Comparison of ENCODE assay signal across 20 cellular contexts in genomic region chr14:77601846-77602609, GRCh38. TPM values are rescaled to one million over a fixed set of nuclear protein-coding genes. Genes with fewer than 3 reads are reported as not detected.
A peak's percentile ranks its signal among the peaks of the same experiment; 100 is the strongest.
DNase-seq lines count a peak whose midpoint lies in the region; ATAC-seq and TF ChIP-seq lines count a peak whose summit lies in the region.
"Had no signal": no experiment of that assay in that cellular context is flagged by ENCODE, and none has a peak within 500 bp of the region (broad histone marks: within the 10 kb centered on the region; RNA-seq: fewer than 3 reads in every experiment).

No MANE protein-coding gene starts in this region.

- H3K27me3 ChIP-seq in CD4-positive, alpha-beta T cell (ENCODE audit: control insufficient read depth, insufficient read depth, low read length): no peaks in the 10 kb centered on the region
- no peaks in the 10 kb centered on the region for H3K27me3 ChIP-seq in IMR-90 (ENCODE audit: control insufficient read depth, insufficient read depth, low read length)

- TF ChIP-seq RAD21 in IMR-90 (IDR thresholded peaks at IDR 0.05; ENCODE audit: low read length): no peak

- H3K36me3 Mint-ChIP-seq in CD4-positive, alpha-beta T cell (ENCODE audit: low read depth): peaks cover 8% of the 10 kb centered on the region
- no peaks in the 10 kb centered on the region for H3K36me3 Mint-ChIP-seq in chondrocyte (ENCODE audit: low read depth)
- no peaks in the 10 kb centered on the region for H3K36me3 Mint-ChIP-seq in naive B cell

- BruUV-seq in IMR-90 (replicated peaks; lab: Mats Ljungman, UMichigan): no TSS peak

- in situ Hi-C loops in IMR-90 (cut with MboI; ENCODE audit: low sequenced_read_pairs): no loop called here

- no peak for ATAC-seq in CD4-positive, alpha-beta T cell (ENCODE audit: poor library complexity)
- ATAC-seq in IMR-90 (ENCODE audit: low read depth) (no peak), naive B cell (ENCODE audit: low read depth in 2 of 2) (no peak)
- ATAC-seq: GM23338, left colon had no signal

- no peak overlapping the region for H2BK5ac ChIP-seq in IMR-90 (ENCODE audit: low read depth, low read length, poor library complexity, severe bottlenecking)

- H3K4ac ChIP-seq in IMR-90 (ENCODE audit: low read depth, low read length): no peak overlapping the region

- no peak overlapping the region for H3K4me3 ChIP-seq in IMR-90 (ENCODE audit: insufficient read depth, low read depth, low read length)
- H3K4me3 ChIP-seq: GM23338, SK-N-MC had no signal

- no peak overlapping the region for H2BK15ac ChIP-seq in IMR-90 (ENCODE audit: low read depth, low read length)

- H3K4me3 Mint-ChIP-seq in CD4-positive, alpha-beta T cell: no peak overlapping the region
- H3K4me3 Mint-ChIP-seq in chondrocyte (ENCODE audit: unreplicated experiment) (no peak overlapping the region), naive B cell (no peak overlapping the region)
- H3K4me3 Mint-ChIP-seq: GM23338 had no signal

- 100% methylated on average over 9 of the region's 12 CpGs; no CpG with 5 or more reads in 1 of the 2 experiments for WGBS in IMR-90 (ENCODE audit: extremely low coverage in 2 of 2, insufficient read length in 1 of 2), 2 experiments

- TF ChIP-seq CTCF in CD4-positive, alpha-beta T cell (IDR thresholded peaks at IDR 0.05): no peak
- TF ChIP-seq CTCF in IMR-90 (conservative IDR thresholded peaks at IDR 0.05; ENCODE audit: low read depth, low read length) (no peak), chondrocyte (IDR thresholded peaks at IDR 0.05) (no peak)

- no peak overlapping the region for H3K9ac ChIP-seq in IMR-90 (ENCODE audit: low read depth, low read length)
- H3K9ac ChIP-seq: parathyroid adenoma had no signal

- H2AFZ ChIP-seq in IMR-90 (replicated peaks; ENCODE audit: low read length, poor library complexity): no peak overlapping the region
- H2AFZ ChIP-seq: GM23338, parathyroid adenoma had no signal

- peaks cover 70% of the 10 kb centered on the region for H3K4me1 Mint-ChIP-seq in CD4-positive, alpha-beta T cell (ENCODE audit: low read depth)
- H3K4me1 Mint-ChIP-seq in chondrocyte (ENCODE audit: low read depth): peaks cover 48% of the 10 kb centered on the region
- peaks cover 38 to 91% (median 58%) of the 10 kb centered on the region in 3 donors for H3K4me1 Mint-ChIP-seq in naive B cell

- H3K4me2 ChIP-seq in IMR-90 (ENCODE audit: low read depth, low read length): no peak overlapping the region
- H3K4me2 ChIP-seq: GM23338 had no signal

- H3K27ac ChIP-seq in CD4-positive, alpha-beta T cell (ENCODE audit: low read depth, low read length): no peak overlapping the region
- no peak overlapping the region for H3K27ac ChIP-seq in IMR-90 (ENCODE audit: insufficient read depth, low read length)
- H3K27ac ChIP-seq: parathyroid adenoma, SK-N-MC had no signal

- H3K23ac ChIP-seq in IMR-90 (ENCODE audit: low read depth, low read length): no peak overlapping the region

- CTCF ChIA-PET in CD4-positive, alpha-beta T cell (lab: Charles Lee): no interaction called here
- CTCF ChIA-PET in IMR-90 (lab: Yijun Ruan, JAX): interaction anchor here (0.5 to 2.0 kb wide), 2 partner anchors 10 to 21 kb away, joined by 5 read pairs; no protein-coding TSS in a partner anchor

- H4K8ac ChIP-seq in IMR-90 (ENCODE audit: low read depth in 2 of 2, low read length in 2 of 2): no peak overlapping the region

- TF ChIP-seq POLR2A in IMR-90 (IDR thresholded peaks at IDR 0.05; ENCODE audit: low read depth, low read length): no peak

- H3K9me1 ChIP-seq in IMR-90 (ENCODE audit: insufficient read depth, low read length): peaks cover 26% of the 10 kb centered on the region

- H4K20me1 ChIP-seq in IMR-90 (ENCODE audit: insufficient read depth, low read length): peaks cover 46% of the 10 kb centered on the region

- H3K56ac ChIP-seq in IMR-90 (ENCODE audit: extremely low read depth, insufficient read depth, low read length): no peak overlapping the region

- no peak overlapping the region; the same call in 1 of the 2 replicates for H3K14ac ChIP-seq in IMR-90 (replicated peaks; ENCODE audit: low read depth, low read length)

- DNase-seq in CD4-positive, alpha-beta T cell: no peak
- DNase-seq in IMR-90 (no peak), chondrocyte (ENCODE audit: low spot score) (no peak), naive B cell (no peak), SKM-1 treated with dmso at 0.1 percent for 144 hours (lab: John Stamatoyannopoulos, UW; ENCODE audit: unreplicated experiment) (no peak), HPDE6-E6E7 (ENCODE audit: extremely low spot score) (no peak), dermis blood vessel endothelial cell (no peak)
- no peak for DNase-seq in stimulated activated CD8-positive, alpha-beta memory T cell treated with anti-CD3 and anti-CD28 coated beads, Interleukin-4, amount 100 ng/mL, for 48 hours
- DNase-seq: activated CD4-positive, alpha-beta T cell treated with anti-CD3 and anti-CD28 coated beads, Interleukin-2, amount 50 U/mL, for 48 hours; activated T-cell treated with anti-CD3 and anti-CD28 coated beads, Interleukin-2, amount 50 U/mL, for 48 hours; AML-193; hypothalamus; KBM-7; left colon; NCI-H1092; NCI-H69; stimulated activated CD4-positive, alpha-beta T cell treated with anti-CD3 and anti-CD28 coated beads, Interleukin-4, amount 100 ng/mL, for 24 hours had no signal

- POLR2A ChIA-PET in CD4-positive, alpha-beta T cell (lab: Charles Lee): no interaction called here
- POLR2A ChIA-PET in IMR-90 (lab: Charles Lee; ENCODE audit: unreplicated experiment): interaction anchor here (0.6 to 1.1 kb wide), 2 partner anchors 10 to 143 kb away, joined by 3 to 6 read pairs; no protein-coding TSS in a partner anchor

- no peak overlapping the region; the same call in 1 of the 2 replicates for H2AK5ac ChIP-seq in IMR-90 (ENCODE audit: low read depth, low read length)

- H3K79me1 ChIP-seq in IMR-90 (ENCODE audit: low read depth in 1 of 2, low read length in 2 of 2): peaks cover 16 to 83% of the 10 kb centered on the region in 2 experiments; a peak in 3 of 4 replicates

- no peak overlapping the region for H4K91ac ChIP-seq in IMR-90 (ENCODE audit: insufficient read depth, low read depth, low read length)

- H2BK20ac ChIP-seq in IMR-90 (ENCODE audit: low read depth, low read length): no peak overlapping the region

- H4K5ac ChIP-seq in IMR-90 (ENCODE audit: low read depth, low read length): peak overlapping the region; percentile 42; the same call in 1 of the 2 replicates

- no peak overlapping the region for H2BK120ac ChIP-seq in IMR-90 (ENCODE audit: low read depth, low read length)

- no peak overlapping the region for H2AK9ac ChIP-seq in IMR-90 (replicated peaks; ENCODE audit: low read depth, low read length, poor library complexity)

- no peaks in the 10 kb centered on the region for H3K27me3 Mint-ChIP-seq in CD4-positive, alpha-beta T cell
- H3K27me3 Mint-ChIP-seq in chondrocyte (ENCODE audit: low read depth) (no peaks in the 10 kb centered on the region), naive B cell (no peaks in the 10 kb centered on the region)

- H3K4me1 ChIP-seq in IMR-90 (ENCODE audit: control insufficient read depth, insufficient read depth, low read length): peaks cover 25% of the 10 kb centered on the region

- intact Hi-C loops in CD4-positive, alpha-beta T cell (cut with DNase I, micrococcal nuclease): loop anchor here in 1 of 2 experiments (2.0 kb wide), 1 partner anchor 15 kb away; the partner anchor contains the start of gene SPTLC2
- intact Hi-C loops in IMR-90 (cut with micrococcal nuclease): no loop called here

- no peaks in the 10 kb centered on the region for H3K9me3 ChIP-seq in CD4-positive, alpha-beta T cell (ENCODE audit: control insufficient read depth, low read length)
- no peaks in the 10 kb centered on the region for H3K9me3 ChIP-seq in IMR-90 (ENCODE audit: control insufficient read depth, insufficient read depth, low read length)

- H3K9me3 Mint-ChIP-seq in CD4-positive, alpha-beta T cell: no peaks in the 10 kb centered on the region
- H3K9me3 Mint-ChIP-seq in chondrocyte (ENCODE audit: low read depth): no peaks in the 10 kb centered on the region
- no peaks in the 10 kb centered on the region for H3K9me3 Mint-ChIP-seq in naive B cell

- H3K36me3 ChIP-seq in IMR-90 (ENCODE audit: control insufficient read depth, insufficient read depth, low read length): peaks cover 1% of the 10 kb centered on the region; the same call in 1 of the 2 replicates

- H3K27ac Mint-ChIP-seq in CD4-positive, alpha-beta T cell: peak overlapping the region; percentile 3
- peak overlapping the region; percentile 0 for H3K27ac Mint-ChIP-seq in chondrocyte (ENCODE audit: unreplicated experiment)
- peak overlapping the region; percentile 67 to 95 (median 88) for H3K27ac Mint-ChIP-seq in naive B cell
- H3K27ac Mint-ChIP-seq: GM23338 had no signal

- dilution Hi-C loops in IMR-90 (cut with HindIII; ENCODE audit: low sequenced_read_pairs, unreplicated experiment): no loop called here

- H3K18ac ChIP-seq in IMR-90 (ENCODE audit: low read depth, low read length): no peak overlapping the region; the same call in 1 of the 2 replicates

TF ChIP-seq in IMR-90, 13 proteins besides CTCF, POLR2A, EP300 and RAD21 (continues in another document):
- TF ChIP-seq MAZ (IDR thresholded peaks at IDR 0.05; ENCODE audit: borderline replicate concordance, low read depth, low read length): no peak
- TF ChIP-seq MAFK (IDR thresholded peaks at IDR 0.05; ENCODE audit: low read depth, low read length): no peak
- TF ChIP-seq, protein P1, sequence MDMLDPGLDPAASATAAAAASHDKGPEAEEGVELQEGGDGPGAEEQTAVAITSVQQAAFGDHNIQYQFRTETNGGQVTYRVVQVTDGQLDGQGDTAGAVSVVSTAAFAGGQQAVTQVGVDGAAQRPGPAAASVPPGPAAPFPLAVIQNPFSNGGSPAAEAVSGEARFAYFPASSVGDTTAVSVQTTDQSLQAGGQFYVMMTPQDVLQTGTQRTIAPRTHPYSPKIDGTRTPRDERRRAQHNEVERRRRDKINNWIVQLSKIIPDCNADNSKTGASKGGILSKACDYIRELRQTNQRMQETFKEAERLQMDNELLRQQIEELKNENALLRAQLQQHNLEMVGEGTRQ (IDR thresholded peaks at IDR 0.05; ENCODE audit: low read depth, low read length): no peak
- no peak for TF ChIP-seq SMC3 (IDR thresholded peaks at IDR 0.05; ENCODE audit: low read depth, low read length)
- no peak for TF ChIP-seq CHD1 (IDR thresholded peaks at IDR 0.05; ENCODE audit: low read depth, low read length)

RNA-seq across cellular contexts. Expression of gene SPTLC2, which starts 14.4 kb away (rescaled TPM):
- total RNA-seq in CD4-positive, alpha-beta T cell: 10 to 100 TPM; 13.0 to 14.5 TPM
- total RNA-seq in IMR-90 (2012; rRNA removed) (68.3 and 100.0 TPM in 2 replicates), chondrocyte (25.3 to 30.1 TPM (median 29.1 TPM) in 3 replicates), dermis blood vessel endothelial cell (104 and 143 TPM in 2 replicates)
- polyA plus RNA-seq in IMR-90 (2012; rRNA removed) (16.8 and 22.6 TPM in 2 replicates), naive B cell (ENCODE audit: low read depth in 6 of 6) (10 to 100 TPM in 5 of 6 donors, 1 to 10 TPM in 1; 2.1 to 37.2 (median 32.8) TPM)
- 5.0 and 6.5 TPM in 2 replicates for polyA plus RNA-seq in IMR-90 (2012; cell fraction: cytosol; rRNA removed)
- 2.6 and 14.1 TPM in 2 replicates for polyA plus RNA-seq in IMR-90 (2012; cell fraction: nucleus; rRNA removed; ENCODE audit: low replicate concordance)

Comparison
In these comparisons a context has a peak if more than half of its experiments do, and no peak if none do; other contexts are left out.
1. H3K27ac Mint-ChIP-seq: peak in every context shown above with its lines; median percentile 88 in naive B cell; 3 in CD4-positive, alpha-beta T cell; 0 in chondrocyte.